In the genomic region with DNA sequence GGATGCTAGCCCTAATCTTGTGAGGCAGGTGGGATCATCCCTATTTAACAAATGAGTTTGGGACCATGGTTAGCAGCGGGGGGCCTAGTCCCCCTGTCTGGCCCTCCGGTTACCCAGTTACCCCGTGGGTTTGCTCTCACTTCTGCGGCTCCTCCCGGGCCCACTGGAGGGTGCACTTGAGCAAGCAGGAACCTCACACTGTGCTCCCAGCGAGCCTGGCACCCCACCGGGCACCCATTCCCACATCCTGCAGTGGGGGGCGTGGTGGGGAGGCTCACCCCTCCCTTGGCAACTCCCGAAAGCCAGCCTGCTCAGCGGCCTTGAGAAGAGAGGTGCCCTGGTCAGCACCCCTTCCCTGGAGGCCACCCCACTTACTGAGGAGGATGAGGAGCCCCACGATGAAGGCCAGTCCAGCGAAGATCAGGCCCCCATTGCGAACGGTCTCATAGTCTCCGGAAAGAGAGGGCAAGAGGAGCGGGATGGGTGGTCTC, we compare ENCODE assay signal across 8 cellular contexts. TPM values are rescaled to one million over a fixed set of nuclear protein-coding genes. Genes with fewer than 3 reads are reported as not detected.
A peak's percentile ranks its signal among the peaks of the same experiment; 100 is the strongest.
DNase-seq lines count a peak whose midpoint lies in the region; ATAC-seq and TF ChIP-seq lines count a peak whose summit lies in the region.

No MANE protein-coding gene starts in this region.

- H3K27me3 Mint-ChIP-seq in MCF 10A (ENCODE audit: insufficient read depth, unreplicated experiment) (no peaks in the 10 kb centered on the region), memory B cell (peaks cover 6% of the 10 kb centered on the region)

- H3K36me3 Mint-ChIP-seq in MCF 10A (ENCODE audit: insufficient read depth, unreplicated experiment) (no peaks in the 10 kb centered on the region), memory B cell (no peaks in the 10 kb centered on the region)

- WGBS in SK-N-SH (ENCODE audit: low lambda C conversion rate): 24% methylated on average over 3 of the region's 16 CpGs

- no peak overlapping the region for H3K27ac ChIP-seq in SK-N-SH (ENCODE audit: low read depth in 2 of 2, low read length in 1 of 2)
- H3K27ac ChIP-seq in uterus: peak overlapping the region in 1 of 2 donors; percentile 75

- peak; percentile 70 for DNase-seq in 8988T
- no peak for DNase-seq in GM12864 (ENCODE audit: low read depth)
- DNase-seq in SK-N-SH: peak; percentile 74
- peak; percentile 40 for DNase-seq in MCF 10A (ENCODE audit: unreplicated experiment)
- peak; percentile 35 to 55 for DNase-seq in memory B cell (ENCODE audit: low spot score in 2 of 2)
- no peak for DNase-seq in uterus

- H3K4me3 Mint-ChIP-seq in MCF 10A (ENCODE audit: unreplicated experiment): no peak overlapping the region
- no peak overlapping the region for H3K4me3 Mint-ChIP-seq in memory B cell

- H3K4me2 ChIP-seq in SK-N-SH: no peak overlapping the region

- H3K9me3 ChIP-seq in SK-N-SH (no peaks in the 10 kb centered on the region), uterus (no peaks in the 10 kb centered on the region)

- TF ChIP-seq CTCF in GM12864 (IDR thresholded peaks at IDR 0.05; ENCODE audit: low read depth, low read length, missing control alignments) (peak; percentile 78), SK-N-SH (IDR thresholded peaks at IDR 0.05) (peak; percentile 50), MCF 10A (IDR thresholded peaks at IDR 0.05; ENCODE audit: unreplicated experiment) (peak; percentile 28), uterus (IDR thresholded peaks at IDR 0.05) (peak in 1 of 4 experiments; percentile 27)

- BruUV-seq in MCF 10A (replicated peaks; lab: Mats Ljungman, UMichigan): no TSS peak

- CTCF ChIA-PET in SK-N-SH (lab: Yijun Ruan, JAX): interaction anchor here (1.0 to 25.9 kb wide), 16 partner anchors 8 to 396 kb away, joined by 3 to 481 read pairs (median 6); no protein-coding TSS in a partner anchor
- CTCF ChIA-PET in MCF 10A (lab: Yijun Ruan, JAX): interaction anchor here (0.6 to 4.3 kb wide), 12 partner anchors 10 to 399 kb away, joined by 3 to 31 read pairs (median 4); no protein-coding TSS in a partner anchor

- no peak for TF ChIP-seq EP300 in SK-N-SH (IDR thresholded peaks at IDR 0.05; ENCODE audit: borderline replicate concordance in 1 of 2, low read depth in 1 of 2, low read length in 1 of 2)

- H3K27ac Mint-ChIP-seq in MCF 10A (ENCODE audit: low read depth, unreplicated experiment) (no peak overlapping the region), memory B cell (no peak overlapping the region)

- TF ChIP-seq POLR2A in uterus (IDR thresholded peaks at IDR 0.05): no peak

- H3K4me3 ChIP-seq in GM12864 (ENCODE audit: low read depth, low read length) (no peak overlapping the region), SK-N-SH (ENCODE audit: low read depth in 2 of 2, low read length in 1 of 2) (no peak overlapping the region; a peak in 1 of 4 replicates), uterus (no peak overlapping the region)

- H3K9ac ChIP-seq in SK-N-SH: no peak overlapping the region

- H4K20me1 ChIP-seq in SK-N-SH (ENCODE audit: insufficient read depth): no peaks in the 10 kb centered on the region

- peak; percentile 53 for ATAC-seq in memory B cell (ENCODE audit: low read depth)
- no peak for ATAC-seq in HG03196 (IDR thresholded peaks at IDR 0.05; ENCODE audit: unreplicated experiment)
- ATAC-seq in HG03565 (IDR thresholded peaks at IDR 0.05; ENCODE audit: unreplicated experiment): no peak

- no peak overlapping the region for H2AFZ ChIP-seq in SK-N-SH (ENCODE audit: low read depth)

- H3K36me3 ChIP-seq in SK-N-SH (replicated peaks in 1 of 2; ENCODE audit: control insufficient read depth in 1 of 2, insufficient read depth in 2 of 2, low read length in 1 of 2) (no peaks in the 10 kb centered on the region), uterus (no peaks in the 10 kb centered on the region)

- peaks cover 0 to 6% of the 10 kb centered on the region in 2 experiments; a peak in 1 of 4 replicates for H3K4me1 ChIP-seq in SK-N-SH (ENCODE audit: control insufficient read depth in 1 of 2, insufficient read depth in 2 of 2, low read depth in 1 of 2, low read length in 1 of 2)
- H3K4me1 ChIP-seq in uterus: no peaks in the 10 kb centered on the region

- H3K9me3 Mint-ChIP-seq in MCF 10A (ENCODE audit: unreplicated experiment) (no peaks in the 10 kb centered on the region), memory B cell (no peaks in the 10 kb centered on the region)

- no peaks in the 10 kb centered on the region for H3K9me2 ChIP-seq in SK-N-SH

- intact Hi-C loops in MCF 10A (cut with micrococcal nuclease) (no loop called here), uterus (cut with DNase I; ENCODE audit: low total_unique reads) (no loop called here)

- H3K4me1 Mint-ChIP-seq in MCF 10A (ENCODE audit: insufficient read depth, unreplicated experiment): peaks cover 18% of the 10 kb centered on the region
- peaks cover 12% of the 10 kb centered on the region for H3K4me1 Mint-ChIP-seq in memory B cell

- TF ChIP-seq RAD21 in SK-N-SH (IDR thresholded peaks at IDR 0.05; ENCODE audit: low read length): peak; percentile 52

- POLR2A ChIA-PET in SK-N-SH (lab: Yijun Ruan, JAX): no interaction called here
- POLR2A ChIA-PET in MCF 10A (lab: Yijun Ruan, JAX): no interaction called here

- H3F3A ChIP-seq in SK-N-SH (replicated peaks; ENCODE audit: insufficient read depth): no peaks in the 10 kb centered on the region

- H3K79me2 ChIP-seq in SK-N-SH (ENCODE audit: insufficient read depth): no peaks in the 10 kb centered on the region

- H3K27me3 ChIP-seq in SK-N-SH (ENCODE audit: insufficient read depth): no peaks in the 10 kb centered on the region
- no peaks in the 10 kb centered on the region for H3K27me3 ChIP-seq in uterus

TF ChIP-seq in SK-N-SH, 30 proteins besides CTCF, POLR2A, EP300 and RAD21:
- TF ChIP-seq SMC3 (IDR thresholded peaks at IDR 0.05; ENCODE audit: low read depth, low read length): peak; percentile 34; the same call in 1 of the 2 replicates
- TF ChIP-seq, protein P1, sequence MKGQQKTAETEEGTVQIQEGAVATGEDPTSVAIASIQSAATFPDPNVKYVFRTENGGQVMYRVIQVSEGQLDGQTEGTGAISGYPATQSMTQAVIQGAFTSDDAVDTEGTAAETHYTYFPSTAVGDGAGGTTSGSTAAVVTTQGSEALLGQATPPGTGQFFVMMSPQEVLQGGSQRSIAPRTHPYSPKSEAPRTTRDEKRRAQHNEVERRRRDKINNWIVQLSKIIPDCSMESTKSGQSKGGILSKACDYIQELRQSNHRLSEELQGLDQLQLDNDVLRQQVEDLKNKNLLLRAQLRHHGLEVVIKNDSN (IDR thresholded peaks at IDR 0.05; ENCODE audit: borderline replicate concordance, low read depth): no peak

RNA-seq across cellular contexts. Expression of gene FXYD2, which starts 2.5 kb away (rescaled TPM):
- not detected in 2 replicates for polyA plus RNA-seq in SK-N-SH (2012; rRNA removed)
- 0.03 TPM in 1 of 2 replicates, not detected in the other for polyA plus RNA-seq in SK-N-SH (2012; cell fraction: cytosol; rRNA removed)
- not detected in 2 replicates for polyA plus RNA-seq in SK-N-SH (2012; cell fraction: nucleus; rRNA removed)
- not detected in 2 replicates for total RNA-seq in MCF 10A (2022)
- total RNA-seq in uterus: 10 to 100 TPM in 1 of 4 donors, 1 to 10 TPM in 3; 2.1 to 36.4 (median 6.2) TPM

RNA-seq across cellular contexts. Expression of gene DSCAML1, which starts 25.1 kb away (rescaled TPM):
- polyA plus RNA-seq in SK-N-SH (2012; rRNA removed): not detected in 2 replicates
- polyA plus RNA-seq in SK-N-SH (2012; cell fraction: cytosol; rRNA removed): under 0.01 TPM in 1 of 2 replicates, not detected in the other
- polyA plus RNA-seq in SK-N-SH (2012; cell fraction: nucleus; rRNA removed): not detected in 2 replicates
- total RNA-seq in MCF 10A (2022) (not detected in 2 replicates), uterus (10 to 100 TPM in 1 of 4 donors, 1 to 10 TPM in 2, under 1 TPM in 1; 0.29 to 29.1 (median 3.4) TPM)

RNA-seq across cellular contexts. Expression of gene FXYD6, which starts 54.4 kb away (rescaled TPM):
- 1.4 and 4.3 TPM in 2 replicates for polyA plus RNA-seq in SK-N-SH (2012; rRNA removed)
- polyA plus RNA-seq in SK-N-SH (2012; cell fraction: cytosol; rRNA removed): 2.5 and 4.6 TPM in 2 replicates
- polyA plus RNA-seq in SK-N-SH (2012; cell fraction: nucleus; rRNA removed): 0.56 and 1.6 TPM in 2 replicates
- total RNA-seq in MCF 10A (2022) (not detected in 2 replicates), uterus (100 to 1,000 TPM in 3 of 4 donors, 10 to 100 TPM in 1; 85.3 to 307 (median 192) TPM)

Comparison
In these comparisons a context has a peak if more than half of its experiments do, and no peak if none do; other contexts are left out.
1. DNase-seq: peak in 8988T (single experiment), SK-N-SH (single experiment), MCF 10A (single experiment) and memory B cell (2 of 2); none in GM12864 (single experiment) and uterus (0 of 2).
2. RNA of gene FXYD6, which starts 54.4 kb away (total RNA-seq): 85.3 to 307 TPM in uterus; not detected in MCF 10A; every median in the first group is over 10 times any median in the second.